In genomic region chr6:139028658-139029469, GRCh38 we compare ENCODE assay signal across 9 cellular contexts. TPM values are rescaled to one million over a fixed set of nuclear protein-coding genes. Genes with fewer than 3 reads are reported as not detected.
DNase-seq lines count a peak whose midpoint lies in the region; ATAC-seq, FAIRE-seq and TF ChIP-seq lines count a peak whose summit lies in the region.
"Had no signal": no experiment of that assay in that cellular context is flagged by ENCODE, and none has a peak within 500 bp of the region (broad histone marks: within the 10 kb centered on the region; RNA-seq: fewer than 3 reads in every experiment).

ABRACL (plus strand) TSS chr6:139028745; CDS start chr6:139034161, 5,416 bp downstream.

- H4K20me1 ChIP-seq in BLaER1 = peaks cover 22% of the 10 kb centered on the region

- no peaks in the 10 kb centered on the region for H3K9me3 ChIP-seq in BLaER1

- peak within 1 kb of the TSS; percentile 89 for H3K4me3 Mint-ChIP-seq in mesothelial cell of epicardium
- H3K4me3 Mint-ChIP-seq: dendritic cell treated with granulocyte-macrophage colony-stimulating factor and Interleukin-4, amounts not matched to agents 40 ng/mL and 50 ng/mL, for 4 days had no signal

- peak; percentile 63 for ATAC-seq in HG03457 (IDR thresholded peaks at IDR 0.05; ENCODE audit: unreplicated experiment)

- H3K9me3 Mint-ChIP-seq in mesothelial cell of epicardium = no peaks in the 10 kb centered on the region
- H3K9me3 Mint-ChIP-seq: dendritic cell treated with granulocyte-macrophage colony-stimulating factor and Interleukin-4, amounts not matched to agents 40 ng/mL and 50 ng/mL, for 4 days had no signal

- peak within 1 kb of the TSS; percentile 99 for H3K9ac ChIP-seq in BLaER1

- H3K4me1 ChIP-seq in BLaER1 = peaks cover 44% of the 10 kb centered on the region

- H3K4me3 ChIP-seq in BLaER1 = peak within 1 kb of the TSS; percentile 97

- H3K27me3 ChIP-seq in BLaER1 = no peaks in the 10 kb centered on the region

- H3K4me1 Mint-ChIP-seq in mesothelial cell of epicardium = peaks cover 24% of the 10 kb centered on the region

- DNase-seq in GM19239 (ENCODE audit: insufficient read length, low spot score) = peak; percentile 67
- peak; percentile 68 for DNase-seq in NOMO-1 treated with DMSO at 0.1 percent for 48 hours (lab: John Stamatoyannopoulos, UW; ENCODE audit: unreplicated experiment)
- peak; percentile 57 to 63 (median 63) for DNase-seq in activated CD8-positive, alpha-beta memory T cell treated with anti-CD3 and anti-CD28 coated beads for 48 hours (ENCODE audit: low read depth in 2 of 3, low spot score in 2 of 3)
- DNase-seq in mesothelial cell of epicardium (ENCODE audit: low spot score in 2 of 2, unreplicated experiment in 2 of 2) = peak; percentile 37 to 66
- peak; percentile 76 to 77 for DNase-seq in stimulated activated CD8-positive, alpha-beta memory T cell treated with anti-CD3 and anti-CD28 coated beads, Interleukin-15, amount 100 ng/mL, for 48 hours (ENCODE audit: low read depth in 2 of 2)

- H3K27me3 Mint-ChIP-seq in mesothelial cell of epicardium (ENCODE audit: low read depth) = no peaks in the 10 kb centered on the region

- H3K36me3 Mint-ChIP-seq in mesothelial cell of epicardium = no peaks in the 10 kb centered on the region

- FAIRE-seq in GM19239 (lab: Jason Lieb, UNC) = no peak

- no peak for TF ChIP-seq CTCF in mesothelial cell of epicardium (IDR thresholded peaks at IDR 0.05; ENCODE audit: unreplicated experiment)

- peak within 1 kb of the TSS; percentile 96 for H3K27ac Mint-ChIP-seq in mesothelial cell of epicardium
- H3K27ac Mint-ChIP-seq: dendritic cell treated with granulocyte-macrophage colony-stimulating factor and Interleukin-4, amounts not matched to agents 40 ng/mL and 50 ng/mL, for 4 days had no signal

- in situ Hi-C loops in endometrial microvascular endothelial cells (cut with HindIII; ENCODE audit: inconsistent ontology term, low pct_unique_long_range_greater_than_20kb, low sequenced_read_pairs) = no loop called here

- peak within 1 kb of the TSS; percentile 95 for H3K4me2 ChIP-seq in BLaER1

- peaks cover 15% of the 10 kb centered on the region for H3K36me3 ChIP-seq in BLaER1

- peak within 1 kb of the TSS; percentile 98 for H3K27ac ChIP-seq in BLaER1

RNA-seq across cellular contexts. Expression of gene ABRACL, which starts in this region (rescaled TPM):
- 108 TPM for total RNA-seq in endometrial microvascular endothelial cells (ENCODE audit: inconsistent ontology term)
- 60.6 to 63.0 TPM (median 60.9 TPM) in 3 replicates for total RNA-seq in mesothelial cell of epicardium

Comparison
In these comparisons a context has a peak if more than half of its experiments do, and no peak if none do; other contexts are left out.
1. Peak in every context shown above with its lines: DNase-seq, ATAC-seq, H3K4me3 ChIP-seq and H3K27ac ChIP-seq.